ENCODE assay signal across 1 cellular context in genomic region chr2:158346041-158346440, GRCh38.
TF ChIP-seq lines count a peak whose summit lies in the region.

No MANE protein-coding gene starts in this region.

TF ChIP-seq in GM23338, 12 proteins besides CTCF, POLR2A, EP300 and RAD21 (continued from another document):
- TF ChIP-seq, protein P1, sequence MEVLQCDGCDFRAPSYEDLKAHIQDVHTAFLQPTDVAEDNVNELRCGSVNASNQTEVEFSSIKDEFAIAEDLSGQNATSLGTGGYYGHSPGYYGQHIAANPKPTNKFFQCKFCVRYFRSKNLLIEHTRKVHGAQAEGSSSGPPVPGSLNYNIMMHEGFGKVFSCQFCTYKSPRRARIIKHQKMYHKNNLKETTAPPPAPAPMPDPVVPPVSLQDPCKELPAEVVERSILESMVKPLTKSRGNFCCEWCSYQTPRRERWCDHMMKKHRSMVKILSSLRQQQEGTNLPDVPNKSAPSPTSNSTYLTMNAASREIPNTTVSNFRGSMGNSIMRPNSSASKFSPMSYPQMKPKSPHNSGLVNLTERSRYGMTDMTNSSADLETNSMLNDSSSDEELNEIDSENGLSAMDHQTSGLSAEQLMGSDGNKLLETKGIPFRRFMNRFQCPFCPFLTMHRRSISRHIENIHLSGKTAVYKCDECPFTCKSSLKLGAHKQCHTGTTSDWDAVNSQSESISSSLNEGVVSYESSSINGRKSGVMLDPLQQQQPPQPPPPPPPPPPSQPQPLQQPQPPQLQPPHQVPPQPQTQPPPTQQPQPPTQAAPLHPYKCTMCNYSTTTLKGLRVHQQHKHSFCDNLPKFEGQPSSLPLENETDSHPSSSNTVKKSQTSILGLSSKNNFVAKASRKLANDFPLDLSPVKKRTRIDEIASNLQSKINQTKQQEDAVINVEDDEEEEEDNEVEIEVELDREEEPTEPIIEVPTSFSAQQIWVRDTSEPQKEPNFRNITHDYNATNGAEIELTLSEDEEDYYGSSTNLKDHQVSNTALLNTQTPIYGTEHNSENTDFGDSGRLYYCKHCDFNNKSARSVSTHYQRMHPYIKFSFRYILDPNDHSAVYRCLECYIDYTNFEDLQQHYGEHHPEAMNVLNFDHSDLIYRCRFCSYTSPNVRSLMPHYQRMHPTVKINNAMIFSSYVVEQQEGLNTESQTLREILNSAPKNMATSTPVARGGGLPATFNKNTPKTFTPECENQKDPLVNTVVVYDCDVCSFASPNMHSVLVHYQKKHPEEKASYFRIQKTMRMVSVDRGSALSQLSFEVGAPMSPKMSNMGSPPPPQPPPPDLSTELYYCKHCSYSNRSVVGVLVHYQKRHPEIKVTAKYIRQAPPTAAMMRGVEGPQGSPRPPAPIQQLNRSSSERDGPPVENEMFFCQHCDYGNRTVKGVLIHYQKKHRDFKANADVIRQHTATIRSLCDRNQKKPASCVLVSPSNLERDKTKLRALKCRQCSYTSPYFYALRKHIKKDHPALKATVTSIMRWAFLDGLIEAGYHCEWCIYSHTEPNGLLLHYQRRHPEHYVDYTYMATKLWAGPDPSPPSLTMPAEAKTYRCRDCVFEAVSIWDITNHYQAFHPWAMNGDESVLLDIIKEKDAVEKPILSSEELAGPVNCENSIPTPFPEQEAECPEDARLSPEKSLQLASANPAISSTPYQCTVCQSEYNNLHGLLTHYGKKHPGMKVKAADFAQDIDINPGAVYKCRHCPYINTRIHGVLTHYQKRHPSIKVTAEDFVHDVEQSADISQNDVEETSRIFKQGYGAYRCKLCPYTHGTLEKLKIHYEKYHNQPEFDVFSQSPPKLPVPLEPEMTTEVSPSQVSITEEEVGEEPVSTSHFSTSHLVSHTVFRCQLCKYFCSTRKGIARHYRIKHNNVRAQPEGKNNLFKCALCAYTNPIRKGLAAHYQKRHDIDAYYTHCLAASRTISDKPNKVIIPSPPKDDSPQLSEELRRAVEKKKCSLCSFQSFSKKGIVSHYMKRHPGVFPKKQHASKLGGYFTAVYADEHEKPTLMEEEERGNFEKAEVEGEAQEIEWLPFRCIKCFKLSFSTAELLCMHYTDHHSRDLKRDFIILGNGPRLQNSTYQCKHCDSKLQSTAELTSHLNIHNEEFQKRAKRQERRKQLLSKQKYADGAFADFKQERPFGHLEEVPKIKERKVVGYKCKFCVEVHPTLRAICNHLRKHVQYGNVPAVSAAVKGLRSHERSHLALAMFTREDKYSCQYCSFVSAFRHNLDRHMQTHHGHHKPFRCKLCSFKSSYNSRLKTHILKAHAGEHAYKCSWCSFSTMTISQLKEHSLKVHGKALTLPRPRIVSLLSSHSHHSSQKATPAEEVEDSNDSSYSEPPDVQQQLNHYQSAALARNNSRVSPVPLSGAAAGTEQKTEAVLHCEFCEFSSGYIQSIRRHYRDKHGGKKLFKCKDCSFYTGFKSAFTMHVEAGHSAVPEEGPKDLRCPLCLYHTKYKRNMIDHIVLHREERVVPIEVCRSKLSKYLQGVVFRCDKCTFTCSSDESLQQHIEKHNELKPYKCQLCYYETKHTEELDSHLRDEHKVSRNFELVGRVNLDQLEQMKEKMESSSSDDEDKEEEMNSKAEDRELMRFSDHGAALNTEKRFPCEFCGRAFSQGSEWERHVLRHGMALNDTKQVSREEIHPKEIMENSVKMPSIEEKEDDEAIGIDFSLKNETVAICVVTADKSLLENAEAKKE (CRISPR knock-in tag; IDR thresholded peaks at IDR 0.05), result no peak
- TF ChIP-seq EZH2 (IDR thresholded peaks at IDR 0.05; ENCODE audit: low read depth, unreplicated experiment) (no peak), CREB1 (CRISPR knock-in tag; IDR thresholded peaks at IDR 0.05; ENCODE audit: low read depth) (no peak), POLR2AphosphoS5 (IDR thresholded peaks at IDR 0.05; ENCODE audit: low read depth) (no peak), REST (IDR thresholded peaks at IDR 0.05; ENCODE audit: unreplicated experiment) (no peak), NANOG (IDR thresholded peaks at IDR 0.05; ENCODE audit: borderline replicate concordance) (no peak), ZNF331 (CRISPR knock-in tag; IDR thresholded peaks at IDR 0.05; ENCODE audit: low read depth) (no peak), STAT1 (IDR thresholded peaks at IDR 0.05; ENCODE audit: unreplicated experiment) (no peak), JUNB (IDR thresholded peaks at IDR 0.05; ENCODE audit: unreplicated experiment) (no peak)
